In the genomic region with DNA sequence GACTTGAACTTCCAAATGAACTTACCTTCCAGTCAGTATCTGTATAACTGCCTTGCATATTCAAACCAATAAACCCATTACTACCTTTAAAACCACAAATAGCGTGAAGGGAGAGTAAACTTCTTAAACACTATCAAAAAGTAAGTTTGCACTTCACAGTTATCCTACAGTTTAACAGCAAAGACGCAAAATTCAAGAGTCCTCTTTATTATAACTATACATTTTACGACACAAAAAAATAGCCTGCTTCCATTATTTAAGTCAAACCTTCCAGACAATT, we compare ENCODE assay signal across 8 cellular contexts. TPM values are rescaled to one million over a fixed set of nuclear protein-coding genes. Genes with fewer than 3 reads are reported as not detected.
A peak's percentile ranks its signal among the peaks of the same experiment; 100 is the strongest.
DNase-seq lines count a peak whose midpoint lies in the region; ATAC-seq and TF ChIP-seq lines count a peak whose summit lies in the region.

No MANE protein-coding gene starts in this region.

- no peaks in the 10 kb centered on the region for H3K9me3 Mint-ChIP-seq in dendritic cell treated with granulocyte-macrophage colony-stimulating factor and Interleukin-4, amounts not matched to agents 40 ng/mL and 50 ng/mL, for 4 days

- H3K27me3 Mint-ChIP-seq in dendritic cell treated with granulocyte-macrophage colony-stimulating factor and Interleukin-4, amounts not matched to agents 40 ng/mL and 50 ng/mL, for 4 days = no peaks in the 10 kb centered on the region

- intact Hi-C loops in dendritic cell treated with granulocyte-macrophage colony-stimulating factor and Interleukin-4, amounts not matched to agents 40 ng/mL and 50 ng/mL, for 4 days (cut with micrococcal nuclease) = loop anchor here (10.0 kb wide), 1 partner anchor 237 kb away; no protein-coding TSS in a partner anchor

- H3K36me3 Mint-ChIP-seq in dendritic cell treated with granulocyte-macrophage colony-stimulating factor and Interleukin-4, amounts not matched to agents 40 ng/mL and 50 ng/mL, for 4 days (ENCODE audit: low read depth) = peaks cover 17% of the 10 kb centered on the region

- no peaks in the 10 kb centered on the region for H3K36me3 ChIP-seq in neutrophil

- DNase-seq in G401 (ENCODE audit: low spot score) = peak; percentile 22
- peak; percentile 14 for DNase-seq in NCI-H526 treated with DMSO at 0.1 percent for 48 hours (lab: John Stamatoyannopoulos, UW)
- DNase-seq in stimulated activated CD4-positive, alpha-beta T cell treated with anti-CD3 and anti-CD28 coated beads, Interleukin-2, amount 100 ng/mL, for 48 hours = no peak

- H3K27ac ChIP-seq in neutrophil = peak overlapping the region; percentile 100

- H3K4me1 Mint-ChIP-seq in dendritic cell treated with granulocyte-macrophage colony-stimulating factor and Interleukin-4, amounts not matched to agents 40 ng/mL and 50 ng/mL, for 4 days (ENCODE audit: low read depth) = peaks cover 25% of the 10 kb centered on the region

- in situ Hi-C loops in G401 (cut with HindIII; ENCODE audit: low sequenced_read_pairs) = no loop called here

- H3K9me3 ChIP-seq in neutrophil = no peaks in the 10 kb centered on the region

- H3K27ac Mint-ChIP-seq in dendritic cell treated with granulocyte-macrophage colony-stimulating factor and Interleukin-4, amounts not matched to agents 40 ng/mL and 50 ng/mL, for 4 days = peak overlapping the region; percentile 71

- peak overlapping the region; percentile 86 to 92 for H3K4me3 ChIP-seq in neutrophil (ENCODE audit: low read depth in 1 of 2, low read length in 1 of 2)

- H3K4me1 ChIP-seq in neutrophil (ENCODE audit: control insufficient read depth in 1 of 2, insufficient read depth in 1 of 2, low read depth in 1 of 2, low read length in 1 of 2) = peaks cover 67 to 73% of the 10 kb centered on the region in 2 experiments

- no peak for TF ChIP-seq CTCF in neutrophil (IDR thresholded peaks at IDR 0.05)

- ATAC-seq in HG03196 (IDR thresholded peaks at IDR 0.05; ENCODE audit: unreplicated experiment) (no peak), HG02623 (IDR thresholded peaks at IDR 0.05; ENCODE audit: unreplicated experiment) (no peak), GM21619 (IDR thresholded peaks at IDR 0.05; ENCODE audit: unreplicated experiment) (no peak)

- peak overlapping the region; percentile 85 for H3K4me3 Mint-ChIP-seq in dendritic cell treated with granulocyte-macrophage colony-stimulating factor and Interleukin-4, amounts not matched to agents 40 ng/mL and 50 ng/mL, for 4 days

- H3K27me3 ChIP-seq in neutrophil = no peaks in the 10 kb centered on the region

RNA-seq across cellular contexts. Expression of a gene that starts 1.8 kb away (rescaled TPM):
- 29.7 and 39.9 TPM in 2 replicates for total RNA-seq in G401 (2014; rRNA removed; shearing (Covaris generic))

RNA-seq across cellular contexts. Expression of a gene that starts 48.3 kb away (rescaled TPM):
- total RNA-seq in G401 (2014; rRNA removed; shearing (Covaris generic)) = 35.1 and 61.3 TPM in 2 replicates

Comparison
In these comparisons a context has a peak if more than half of its experiments do, and no peak if none do; other contexts are left out.
1. DNase-seq: peak in G401 (single experiment) and NCI-H526 treated with DMSO at 0.1 percent for 48 hours (single experiment); none in stimulated activated CD4-positive, alpha-beta T cell treated with anti-CD3 and anti-CD28 coated beads, Interleukin-2, amount 100 ng/mL, for 48 hours (0 of 2).